8 cellular contexts compared by ENCODE assay signal in genomic region chr18:26655010-26655613, GRCh38.
DNase-seq lines count a peak whose midpoint lies in the region; ATAC-seq and TF ChIP-seq lines count a peak whose summit lies in the region.

No MANE protein-coding gene starts in this region.

- peaks cover 3% of the 10 kb centered on the region for H3K4me1 ChIP-seq in ES-I3 (ENCODE audit: insufficient read depth, low read length)

- no peak overlapping the region for H3K4me3 ChIP-seq in foreskin fibroblast (ENCODE audit: low read depth in 1 of 2, low read length in 2 of 2)

- peak; percentile 27 for ATAC-seq in SK-N-SH treated with all-trans-retinoic acid at 6 μM for 48 hours
- no peak for ATAC-seq in GM18907 (IDR thresholded peaks at IDR 0.05; ENCODE audit: unreplicated experiment)

- DNase-seq in foreskin fibroblast (peak; percentile 24 to 56), progenitor cell of endocrine pancreas (ENCODE audit: low spot score, unreplicated experiment) (no peak), germinal center (ENCODE audit: low spot score) (no peak), amygdala (lab: John Stamatoyannopoulos, UW) (no peak), NCI-H2171 (lab: John Stamatoyannopoulos, UW) (no peak)

- H3K36me3 Mint-ChIP-seq in progenitor cell of endocrine pancreas (ENCODE audit: insufficient read depth) = no peaks in the 10 kb centered on the region

- peak overlapping the region; percentile 65; the same call in 1 of the 2 replicates for H3K9ac ChIP-seq in ES-I3 (ENCODE audit: low read depth, low read length)

- no peaks in the 10 kb centered on the region for H3K9me3 ChIP-seq in ES-I3 (ENCODE audit: control insufficient read depth, insufficient read depth, low read length)

- peak overlapping the region; percentile 75 for H3K4me3 Mint-ChIP-seq in progenitor cell of endocrine pancreas (ENCODE audit: low read depth)

- peaks cover 30% of the 10 kb centered on the region for H3K4me1 Mint-ChIP-seq in progenitor cell of endocrine pancreas (ENCODE audit: low read depth)

- peak overlapping the region; percentile 51 for H3K27ac Mint-ChIP-seq in progenitor cell of endocrine pancreas

- TF ChIP-seq CTCF in foreskin fibroblast (IDR thresholded peaks at IDR 0.05; ENCODE audit: low read depth, low read length) = no peak
- TF ChIP-seq CTCF in progenitor cell of endocrine pancreas (IDR thresholded peaks at IDR 0.05; ENCODE audit: unreplicated experiment) = no peak

- no peaks in the 10 kb centered on the region for H3K9me3 Mint-ChIP-seq in progenitor cell of endocrine pancreas (ENCODE audit: low read depth)

- peaks cover 21% of the 10 kb centered on the region for H3K27me3 Mint-ChIP-seq in progenitor cell of endocrine pancreas

- H3K36me3 ChIP-seq in ES-I3 (ENCODE audit: insufficient read depth, low read length) = no peaks in the 10 kb centered on the region

TF ChIP-seq in SK-N-SH treated with all-trans-retinoic acid at 6 μM for 48 hours, 23 proteins besides CTCF, POLR2A, EP300 and RAD21:
- TF ChIP-seq ESRRG (CRISPR knock-in tag; IDR thresholded peaks at IDR 0.05) (no peak), PATZ1 (CRISPR knock-in tag; IDR thresholded peaks at IDR 0.05; ENCODE audit: borderline replicate concordance) (no peak), ZNF565 (CRISPR knock-in tag; conservative IDR thresholded peaks at IDR 0.05; ENCODE audit: low read depth) (no peak), GLIS3 (CRISPR knock-in tag; IDR thresholded peaks at IDR 0.05) (no peak), ZFP30 (CRISPR knock-in tag; IDR thresholded peaks at IDR 0.05) (no peak), ARNTL (CRISPR knock-in tag; IDR thresholded peaks at IDR 0.05; ENCODE audit: borderline replicate concordance, low read depth) (no peak), TCF4 (CRISPR knock-in tag; IDR thresholded peaks at IDR 0.05; ENCODE audit: borderline replicate concordance) (no peak; the same call in 1 of the 2 replicates), PPARA (CRISPR knock-in tag; IDR thresholded peaks at IDR 0.05; ENCODE audit: borderline replicate concordance) (no peak), CREB5 (CRISPR knock-in tag; IDR thresholded peaks at IDR 0.05; ENCODE audit: low read depth) (no peak)

Comparison
In these comparisons a context has a peak if more than half of its experiments do, and no peak if none do; other contexts are left out.
1. DNase-seq: peak in foreskin fibroblast (2 of 2); none in progenitor cell of endocrine pancreas (single experiment), germinal center (single experiment), amygdala (0 of 56) and NCI-H2171 (single experiment).